1 cellular context compared by ENCODE assay signal in the genomic region with DNA sequence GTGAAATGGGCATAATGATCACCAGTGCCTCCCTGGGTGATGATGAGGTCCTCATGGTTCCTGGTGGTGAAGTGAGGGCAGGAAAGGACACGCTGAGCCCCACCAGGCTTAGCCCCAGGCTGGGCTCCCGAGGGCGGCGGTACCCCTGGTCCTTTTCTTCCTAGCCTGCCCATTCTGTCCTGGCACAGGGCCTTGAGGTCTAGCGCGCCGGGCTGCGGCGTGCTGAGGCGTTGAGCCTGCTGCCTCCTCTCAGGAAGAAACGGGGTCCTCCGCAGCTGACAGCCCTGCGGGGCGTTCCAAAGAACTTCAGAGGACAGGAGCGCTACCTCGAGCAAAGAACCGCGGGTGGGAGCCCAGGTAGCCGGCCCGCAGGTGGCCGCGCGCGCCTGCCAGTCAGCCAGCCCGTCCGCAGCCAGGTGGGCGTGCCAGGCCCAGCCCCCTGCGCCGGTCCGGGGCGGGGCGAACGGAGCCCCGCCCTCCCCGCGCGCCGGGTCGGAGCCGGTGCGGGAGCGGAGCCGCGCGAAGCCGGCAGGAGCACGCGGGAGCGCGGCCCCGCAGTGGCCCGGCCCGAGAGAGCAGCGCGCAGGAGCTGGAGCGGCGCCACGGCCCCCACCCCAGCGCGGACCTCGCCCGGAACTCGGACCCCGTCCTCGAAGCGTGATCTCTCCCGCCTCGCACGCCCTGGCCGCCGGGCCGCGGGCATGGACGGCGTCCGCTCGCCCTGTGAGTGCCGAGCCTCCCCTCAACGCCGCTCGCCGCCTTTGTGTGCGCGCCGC.
TF ChIP-seq lines count a peak whose summit lies in the region.

A gene (plus strand): TSS at position 477 of the 776 bp plus-strand sequence. CDS start 791 bp downstream, outside the sequence.

TF ChIP-seq in HepG2, 621 proteins besides CTCF, POLR2A, EP300 and RAD21 (continued from another document):
- TF ChIP-seq, protein P1, sequence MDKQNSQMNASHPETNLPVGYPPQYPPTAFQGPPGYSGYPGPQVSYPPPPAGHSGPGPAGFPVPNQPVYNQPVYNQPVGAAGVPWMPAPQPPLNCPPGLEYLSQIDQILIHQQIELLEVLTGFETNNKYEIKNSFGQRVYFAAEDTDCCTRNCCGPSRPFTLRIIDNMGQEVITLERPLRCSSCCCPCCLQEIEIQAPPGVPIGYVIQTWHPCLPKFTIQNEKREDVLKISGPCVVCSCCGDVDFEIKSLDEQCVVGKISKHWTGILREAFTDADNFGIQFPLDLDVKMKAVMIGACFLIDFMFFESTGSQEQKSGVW (CRISPR knock-in tag; IDR thresholded peaks at IDR 0.05; ENCODE audit: borderline replicate concordance), result no peak
- no peak for TF ChIP-seq ZNF17 (CRISPR knock-in tag; IDR thresholded peaks at IDR 0.05)
- TF ChIP-seq, protein P2, sequence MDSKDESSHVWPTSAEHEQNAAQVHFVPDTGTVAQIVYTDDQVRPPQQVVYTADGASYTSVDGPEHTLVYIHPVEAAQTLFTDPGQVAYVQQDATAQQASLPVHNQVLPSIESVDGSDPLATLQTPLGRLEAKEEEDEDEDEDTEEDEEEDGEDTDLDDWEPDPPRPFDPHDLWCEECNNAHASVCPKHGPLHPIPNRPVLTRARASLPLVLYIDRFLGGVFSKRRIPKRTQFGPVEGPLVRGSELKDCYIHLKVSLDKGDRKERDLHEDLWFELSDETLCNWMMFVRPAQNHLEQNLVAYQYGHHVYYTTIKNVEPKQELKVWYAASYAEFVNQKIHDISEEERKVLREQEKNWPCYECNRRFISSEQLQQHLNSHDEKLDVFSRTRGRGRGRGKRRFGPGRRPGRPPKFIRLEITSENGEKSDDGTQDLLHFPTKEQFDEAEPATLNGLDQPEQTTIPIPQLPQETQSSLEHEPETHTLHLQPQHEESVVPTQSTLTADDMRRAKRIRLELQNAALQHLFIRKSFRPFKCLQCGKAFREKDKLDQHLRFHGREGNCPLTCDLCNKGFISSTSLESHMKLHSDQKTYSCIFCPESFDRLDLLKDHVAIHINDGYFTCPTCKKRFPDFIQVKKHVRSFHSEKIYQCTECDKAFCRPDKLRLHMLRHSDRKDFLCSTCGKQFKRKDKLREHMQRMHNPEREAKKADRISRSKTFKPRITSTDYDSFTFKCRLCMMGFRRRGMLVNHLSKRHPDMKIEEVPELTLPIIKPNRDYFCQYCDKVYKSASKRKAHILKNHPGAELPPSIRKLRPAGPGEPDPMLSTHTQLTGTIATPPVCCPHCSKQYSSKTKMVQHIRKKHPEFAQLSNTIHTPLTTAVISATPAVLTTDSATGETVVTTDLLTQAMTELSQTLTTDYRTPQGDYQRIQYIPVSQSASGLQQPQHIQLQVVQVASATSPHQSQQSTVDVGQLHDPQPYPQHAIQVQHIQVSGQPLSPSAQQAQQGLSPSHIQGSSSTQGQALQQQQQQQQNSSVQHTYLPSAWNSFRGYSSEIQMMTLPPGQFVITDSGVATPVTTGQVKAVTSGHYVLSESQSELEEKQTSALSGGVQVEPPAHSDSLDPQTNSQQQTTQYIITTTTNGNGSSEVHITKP (CRISPR knock-in tag; IDR thresholded peaks at IDR 0.05; ENCODE audit: low read depth), result no peak
- no peak for TF ChIP-seq ZNF234 (CRISPR knock-in tag; conservative IDR thresholded peaks at IDR 0.05)
- TF ChIP-seq, protein P3, sequence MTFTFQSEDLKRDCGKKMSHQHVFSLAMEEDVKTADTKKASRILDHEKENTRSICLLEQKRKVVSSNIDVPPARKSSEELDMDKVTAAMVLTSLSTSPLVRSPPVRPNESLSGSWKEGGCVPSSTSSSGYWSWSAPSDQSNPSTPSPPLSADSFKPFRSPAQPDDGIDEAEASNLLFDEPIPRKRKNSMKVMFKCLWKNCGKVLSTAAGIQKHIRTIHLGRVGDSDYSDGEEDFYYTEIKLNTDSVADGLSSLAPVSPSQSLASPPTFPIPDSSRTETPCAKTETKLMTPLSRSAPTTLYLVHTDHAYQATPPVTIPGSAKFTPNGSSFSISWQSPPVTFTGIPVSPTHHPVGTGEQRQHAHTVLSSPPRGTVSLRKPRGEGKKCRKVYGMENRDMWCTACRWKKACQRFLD (CRISPR knock-in tag; IDR thresholded peaks at IDR 0.05; ENCODE audit: borderline replicate concordance), result no peak
- TF ChIP-seq ZNF441 (CRISPR knock-in tag; IDR thresholded peaks at IDR 0.05; ENCODE audit: borderline replicate concordance), result no peak
- TF ChIP-seq ZNF263 (CRISPR knock-in tag; IDR thresholded peaks at IDR 0.05), result no peak
- no peak for TF ChIP-seq ISL2 (CRISPR knock-in tag; IDR thresholded peaks at IDR 0.05)
- no peak for TF ChIP-seq SALL2 (CRISPR knock-in tag; IDR thresholded peaks at IDR 0.05)
- TF ChIP-seq RBM22 (optimal IDR thresholded peaks at IDR 0.05; ENCODE audit: low read length), result no peak
- no peak for TF ChIP-seq ZNF678 (CRISPR knock-in tag; IDR thresholded peaks at IDR 0.05)
- TF ChIP-seq, protein P4, sequence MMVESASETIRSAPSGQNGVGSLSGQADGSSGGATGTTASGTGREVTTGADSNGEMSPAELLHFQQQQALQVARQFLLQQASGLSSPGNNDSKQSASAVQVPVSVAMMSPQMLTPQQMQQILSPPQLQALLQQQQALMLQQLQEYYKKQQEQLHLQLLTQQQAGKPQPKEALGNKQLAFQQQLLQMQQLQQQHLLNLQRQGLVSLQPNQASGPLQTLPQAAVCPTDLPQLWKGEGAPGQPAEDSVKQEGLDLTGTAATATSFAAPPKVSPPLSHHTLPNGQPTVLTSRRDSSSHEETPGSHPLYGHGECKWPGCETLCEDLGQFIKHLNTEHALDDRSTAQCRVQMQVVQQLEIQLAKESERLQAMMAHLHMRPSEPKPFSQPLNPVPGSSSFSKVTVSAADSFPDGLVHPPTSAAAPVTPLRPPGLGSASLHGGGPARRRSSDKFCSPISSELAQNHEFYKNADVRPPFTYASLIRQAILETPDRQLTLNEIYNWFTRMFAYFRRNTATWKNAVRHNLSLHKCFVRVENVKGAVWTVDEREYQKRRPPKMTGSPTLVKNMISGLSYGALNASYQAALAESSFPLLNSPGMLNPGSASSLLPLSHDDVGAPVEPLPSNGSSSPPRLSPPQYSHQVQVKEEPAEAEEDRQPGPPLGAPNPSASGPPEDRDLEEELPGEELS (CRISPR knock-in tag; IDR thresholded peaks at IDR 0.05), result no peak
- no peak for TF ChIP-seq KLF13 (CRISPR knock-in tag; IDR thresholded peaks at IDR 0.05)
- no peak for TF ChIP-seq NFKBIZ (CRISPR knock-in tag; IDR thresholded peaks at IDR 0.05)
- no peak for TF ChIP-seq ZFYVE20 (CRISPR knock-in tag; IDR thresholded peaks at IDR 0.05; ENCODE audit: borderline replicate concordance, low read depth)
- TF ChIP-seq SUZ12 (IDR thresholded peaks at IDR 0.05; ENCODE audit: low read depth, low read length), result no peak
